Comparison of ENCODE assay signal across 8 cellular contexts in genomic region chr10:102245101-102245931, GRCh38. TPM values are rescaled to one million over a fixed set of nuclear protein-coding genes. Genes with fewer than 3 reads are reported as not detected.
DNase-seq lines count a peak whose midpoint lies in the region; ATAC-seq and TF ChIP-seq lines count a peak whose summit lies in the region.

Gene GBF1 (plus strand): TSS chr10:102245532. CDS start chr10:102258939, 13,407 bp downstream.

- ATAC-seq in HG03432 (IDR thresholded peaks at IDR 0.05; ENCODE audit: unreplicated experiment) = peak; percentile 91

- peak; percentile 83 for TF ChIP-seq POLR2A in GM19099 (IDR thresholded peaks at IDR 0.05; ENCODE audit: extremely low read depth, insufficient read length, low read depth)

- DNase-seq in AG20443 (ENCODE audit: low spot score) (peak; percentile 95), NCI-H510A (lab: John Stamatoyannopoulos, UW) (peak; percentile 97), cerebellum (ENCODE audit: low spot score) (peak; percentile 99), islet precursor cell (peak; percentile 99)
- DNase-seq in activated CD4-positive, alpha-beta T cell treated with anti-CD3 and anti-CD28 coated beads for 1 hour = peak; percentile 82
- peak; percentile 82 to 89 (median 83) for DNase-seq in stimulated activated CD4-positive, alpha-beta T cell treated with anti-CD3 and anti-CD28 coated beads, Interleukin-12 subunit alpha, Interleukin-12 subunit beta, amount 100 ng/mL, for 48 hours (ENCODE audit: low read depth in 2 of 3, low spot score in 1 of 3)

RNA-seq across cellular contexts. Expression of gene GBF1, which starts in this region (rescaled TPM):
- 26.0 TPM for total RNA-seq in cerebellum

Comparison
In these comparisons a context has a peak if more than half of its experiments do, and no peak if none do; other contexts are left out.
1. Peak in every context shown above with its lines: DNase-seq and ATAC-seq.